Comparison of ENCODE assay signal across 20 cellular contexts in the genomic region with DNA sequence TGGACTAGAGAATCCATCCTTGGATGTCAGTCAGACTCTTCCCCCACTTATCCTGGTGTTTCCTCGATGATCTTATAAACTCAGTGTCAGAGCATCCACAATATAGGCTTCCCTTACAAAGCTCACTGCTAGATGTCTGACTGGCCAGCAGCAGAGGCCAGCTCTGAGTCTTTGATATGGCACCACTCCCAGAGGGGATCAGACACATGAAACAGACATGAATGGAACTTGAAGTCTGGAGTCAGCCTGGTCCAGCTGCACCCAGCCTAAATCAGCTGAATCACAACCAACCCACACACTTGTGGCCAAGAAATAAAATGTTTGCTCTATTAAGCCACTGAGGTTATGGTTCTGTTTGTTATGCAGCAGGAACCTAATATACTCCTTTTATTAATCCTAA.
A peak's percentile ranks its signal among the peaks of the same experiment; 100 is the strongest.
DNase-seq lines count a peak whose midpoint lies in the region; ATAC-seq and TF ChIP-seq lines count a peak whose summit lies in the region.
"Had no signal": no experiment of that assay in that cellular context is flagged by ENCODE, and none has a peak within 500 bp of the region (broad histone marks: within the 10 kb centered on the region; RNA-seq: fewer than 3 reads in every experiment).

No MANE protein-coding gene starts in this region.

- no peaks in the 10 kb centered on the region for H4K20me1 ChIP-seq in MM.1S (ENCODE audit: insufficient read depth, low read length)

- intact Hi-C loops in left colon (cut with DNase I, micrococcal nuclease): no loop called here

- DNase-seq in GM03348 (ENCODE audit: low spot score) (peak; percentile 48), NCI-H82 (lab: John Stamatoyannopoulos, UW) (peak; percentile 83), epithelial cell of esophagus (ENCODE audit: low read depth) (peak; percentile 5), retinal pigment epithelial cell (ENCODE audit: low read depth) (peak; percentile 61), left colon (no peak), MM.1S (no peak), nucleus accumbens (lab: John Stamatoyannopoulos, UW) (no peak)
- DNase-seq: activated naive CD8-positive, alpha-beta T cell treated with anti-CD3 and anti-CD28 coated beads, Interleukin-2, amount 50 U/mL, for 24 hours; colonic mucosa; DMS53; head of caudate nucleus; midbrain; NCI-H2081; NCI-H526; stimulated activated CD4-positive, alpha-beta T cell treated with anti-CD3 and anti-CD28 coated beads, Interleukin-4, amount 100 ng/mL, for 1 hour; stimulated activated CD8-positive, alpha-beta memory T cell treated with anti-CD3 and anti-CD28 coated beads, Interleukin-4, amount 100 ng/mL, for 48 hours; WERI-Rb-1 had no signal

- no peaks in the 10 kb centered on the region for H3K27me3 ChIP-seq in MM.1S (replicated peaks; ENCODE audit: insufficient read depth, low read length)
- H3K27me3 ChIP-seq: suprapubic skin had no signal

- no peaks in the 10 kb centered on the region for H3F3A ChIP-seq in MM.1S (ENCODE audit: insufficient read depth, low read length)

- no peak overlapping the region for H3K9ac ChIP-seq in MM.1S (ENCODE audit: low read length)

- no peak overlapping the region for H2AFZ ChIP-seq in MM.1S (ENCODE audit: low read length)

- H3K9me3 ChIP-seq in MM.1S (replicated peaks; ENCODE audit: insufficient read depth, low read length): no peaks in the 10 kb centered on the region
- H3K9me3 ChIP-seq: colonic mucosa, suprapubic skin had no signal

- ATAC-seq in left colon: no peak
- ATAC-seq: activated naive CD8-positive, alpha-beta T cell treated with anti-CD3 and anti-CD28 coated beads, Interleukin-2, amount 50 U/mL, for 24 hours; Panc1 had no signal

- H3K4me2 ChIP-seq in MM.1S (ENCODE audit: low read depth, low read length): no peak overlapping the region

- H3K27ac ChIP-seq in MM.1S (ENCODE audit: low read length): no peak overlapping the region
- H3K27ac ChIP-seq: C4-2B, colonic mucosa, suprapubic skin, WERI-Rb-1 had no signal

- no peaks in the 10 kb centered on the region for H3K79me2 ChIP-seq in MM.1S (ENCODE audit: low read length)

- H3K4me1 ChIP-seq in MM.1S (ENCODE audit: low read length): no peaks in the 10 kb centered on the region
- H3K4me1 ChIP-seq: colonic mucosa had no signal

- TF ChIP-seq CTCF in epithelial cell of esophagus (IDR thresholded peaks at IDR 0.05; ENCODE audit: insufficient read depth, low read depth, low read length, missing control alignments) (no peak), retinal pigment epithelial cell (conservative IDR thresholded peaks at IDR 0.05; ENCODE audit: low read depth, low read length) (no peak), MM.1S (IDR thresholded peaks at IDR 0.05; ENCODE audit: low read length) (no peak)

- no peak overlapping the region for H3K4me3 ChIP-seq in epithelial cell of esophagus (ENCODE audit: low read length)
- no peak overlapping the region for H3K4me3 ChIP-seq in retinal pigment epithelial cell (ENCODE audit: low read length)
- no peak overlapping the region for H3K4me3 ChIP-seq in MM.1S (ENCODE audit: low read length)
- H3K4me3 ChIP-seq: colonic mucosa, suprapubic skin had no signal

- no peaks in the 10 kb centered on the region for H3K9me2 ChIP-seq in MM.1S (replicated peaks; ENCODE audit: insufficient read depth, low read length)

- no peaks in the 10 kb centered on the region for H3K36me3 ChIP-seq in MM.1S (replicated peaks; ENCODE audit: insufficient read depth, low read length)
- H3K36me3 ChIP-seq: colonic mucosa, suprapubic skin, WERI-Rb-1 had no signal

Comparison
In these comparisons a context has a peak if more than half of its experiments do, and no peak if none do; other contexts are left out.
1. DNase-seq: peak in GM03348 (single experiment), NCI-H82 (single experiment), epithelial cell of esophagus (single experiment) and retinal pigment epithelial cell (single experiment); none in left colon (0 of 2), MM.1S (single experiment) and nucleus accumbens (0 of 56).